Comparison of ENCODE assay signal across 1 cellular context in the genomic region with DNA sequence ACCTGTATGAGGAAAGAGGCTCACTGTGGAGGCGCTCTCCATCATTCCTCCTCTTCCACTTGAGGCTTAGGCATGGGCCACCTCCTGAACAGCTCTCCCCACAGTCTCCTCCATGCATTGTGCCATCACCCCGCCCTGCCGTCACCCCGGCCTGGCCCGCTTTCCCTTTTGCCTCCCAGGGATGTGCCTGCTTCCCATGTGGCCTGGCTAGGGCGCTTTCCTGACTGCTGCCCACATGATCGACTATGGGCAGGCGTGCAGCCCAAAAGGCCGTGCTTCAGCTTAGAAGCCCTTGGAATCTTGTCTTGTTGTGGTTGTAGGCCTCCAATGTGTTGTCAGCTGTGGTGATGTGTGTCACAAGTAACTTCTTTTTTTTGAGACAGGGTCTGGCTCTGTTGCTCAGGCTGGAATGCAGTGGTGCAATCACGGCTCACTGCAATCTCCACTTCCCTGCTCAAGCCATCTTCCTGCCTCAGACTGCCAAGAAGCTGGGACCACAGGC.
TF ChIP-seq lines count a peak whose summit lies in the region.

No MANE protein-coding gene starts in this region.

TF ChIP-seq in K562, 482 proteins besides CTCF, POLR2A, EP300 and RAD21 (continued from another document):
- TF ChIP-seq, protein P1, sequence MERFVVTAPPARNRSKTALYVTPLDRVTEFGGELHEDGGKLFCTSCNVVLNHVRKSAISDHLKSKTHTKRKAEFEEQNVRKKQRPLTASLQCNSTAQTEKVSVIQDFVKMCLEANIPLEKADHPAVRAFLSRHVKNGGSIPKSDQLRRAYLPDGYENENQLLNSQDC (CRISPR knock-in tag; IDR thresholded peaks at IDR 0.05), result no peak
- no peak for TF ChIP-seq ZNF24 (IDR thresholded peaks at IDR 0.05)
- no peak for TF ChIP-seq ZNF766 (CRISPR knock-in tag; conservative IDR thresholded peaks at IDR 0.05)
- no peak for TF ChIP-seq NFIX (CRISPR knock-in tag; IDR thresholded peaks at IDR 0.05; ENCODE audit: low read depth)
- no peak for TF ChIP-seq LEF1 (IDR thresholded peaks at IDR 0.05)
- no peak for TF ChIP-seq MEF2D (tag; conservative IDR thresholded peaks at IDR 0.05; ENCODE audit: low read depth)
- no peak for TF ChIP-seq NFATC3 (IDR thresholded peaks at IDR 0.05)
- TF ChIP-seq MTA1 (IDR thresholded peaks at IDR 0.05; ENCODE audit: borderline replicate concordance), result no peak
- TF ChIP-seq ZNF174 (CRISPR knock-in tag; IDR thresholded peaks at IDR 0.05), result no peak
- no peak for TF ChIP-seq ZNF79 (CRISPR knock-in tag; IDR thresholded peaks at IDR 0.05; ENCODE audit: low read depth)
- no peak for TF ChIP-seq CAMTA2 (CRISPR knock-in tag; conservative IDR thresholded peaks at IDR 0.05)
- TF ChIP-seq, protein P2, sequence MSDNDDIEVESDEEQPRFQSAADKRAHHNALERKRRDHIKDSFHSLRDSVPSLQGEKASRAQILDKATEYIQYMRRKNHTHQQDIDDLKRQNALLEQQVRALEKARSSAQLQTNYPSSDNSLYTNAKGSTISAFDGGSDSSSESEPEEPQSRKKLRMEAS (CRISPR knock-in tag; IDR thresholded peaks at IDR 0.05), result no peak
- no peak for TF ChIP-seq ZFP1 (CRISPR knock-in tag; IDR thresholded peaks at IDR 0.05)
- no peak for TF ChIP-seq ZNF124 (CRISPR knock-in tag; IDR thresholded peaks at IDR 0.05)
- TF ChIP-seq, protein P3, sequence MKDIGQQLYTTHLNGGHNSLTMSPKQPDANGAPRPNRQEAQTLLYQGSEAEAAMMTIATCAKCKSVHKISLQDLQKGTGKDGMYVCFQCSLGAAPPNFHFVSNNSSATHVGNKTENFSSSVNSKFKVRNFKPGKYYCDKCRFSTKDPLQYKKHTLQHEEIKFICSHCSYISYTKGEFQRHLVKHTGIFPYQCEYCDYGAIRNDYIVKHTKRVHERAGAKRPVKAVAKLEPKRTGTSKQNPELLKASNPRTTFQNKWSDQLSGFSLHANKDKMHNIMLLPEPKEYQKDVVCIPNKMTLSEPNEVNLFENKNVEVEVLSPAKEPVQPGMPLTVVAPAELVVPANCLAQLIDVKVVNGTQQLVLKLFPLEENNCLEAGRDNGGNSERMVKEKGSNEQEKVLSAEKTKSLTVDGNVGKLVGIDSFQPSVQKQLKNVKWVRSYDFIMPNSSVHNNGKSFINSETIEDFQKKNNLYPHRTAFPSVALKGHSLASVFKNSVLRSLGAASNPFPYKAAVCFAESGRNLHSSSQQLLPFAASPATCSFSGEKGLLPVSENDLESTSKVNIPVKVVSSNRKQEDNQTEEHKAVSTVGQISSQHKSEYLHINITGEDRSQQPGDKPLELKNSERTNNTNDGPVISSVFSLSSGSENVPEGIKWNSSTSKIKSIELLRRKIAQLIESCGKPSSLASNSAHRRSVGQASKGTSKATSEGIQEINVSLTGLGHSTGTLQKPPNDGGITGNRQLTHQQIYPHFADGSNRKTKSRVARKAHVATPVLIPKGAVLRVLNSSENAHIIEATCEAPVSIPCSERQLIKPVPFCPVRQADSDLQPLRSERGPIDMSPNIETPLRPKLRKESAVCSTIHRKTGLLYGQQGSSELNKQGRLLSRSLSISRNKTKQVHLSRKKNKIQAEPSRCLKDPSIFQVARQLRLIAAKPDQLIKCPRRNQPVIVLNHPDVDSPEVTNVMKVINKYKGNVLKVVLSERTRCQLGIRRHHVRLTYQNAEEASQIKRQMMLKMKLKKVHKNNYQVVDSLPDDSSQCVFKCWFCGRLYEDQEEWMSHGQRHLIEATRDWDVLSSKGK (CRISPR knock-in tag; IDR thresholded peaks at IDR 0.05), result no peak
- no peak for TF ChIP-seq SETDB1 (IDR thresholded peaks at IDR 0.05; ENCODE audit: low read length)
- TF ChIP-seq CBX1 (IDR thresholded peaks at IDR 0.05; ENCODE audit: low read depth), result no peak
- TF ChIP-seq SIX5 (IDR thresholded peaks at IDR 0.05; ENCODE audit: borderline replicate concordance in 1 of 2, insufficient read depth in 1 of 2, low read depth in 1 of 2, low read length in 2 of 2), result no peak
- TF ChIP-seq, protein P4, sequence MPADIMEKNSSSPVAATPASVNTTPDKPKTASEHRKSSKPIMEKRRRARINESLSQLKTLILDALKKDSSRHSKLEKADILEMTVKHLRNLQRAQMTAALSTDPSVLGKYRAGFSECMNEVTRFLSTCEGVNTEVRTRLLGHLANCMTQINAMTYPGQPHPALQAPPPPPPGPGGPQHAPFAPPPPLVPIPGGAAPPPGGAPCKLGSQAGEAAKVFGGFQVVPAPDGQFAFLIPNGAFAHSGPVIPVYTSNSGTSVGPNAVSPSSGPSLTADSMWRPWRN (IDR thresholded peaks at IDR 0.05; ENCODE audit: low read depth), result no peak
- no peak for TF ChIP-seq ZNF184 (CRISPR knock-in tag; IDR thresholded peaks at IDR 0.05)
- TF ChIP-seq, protein P5, sequence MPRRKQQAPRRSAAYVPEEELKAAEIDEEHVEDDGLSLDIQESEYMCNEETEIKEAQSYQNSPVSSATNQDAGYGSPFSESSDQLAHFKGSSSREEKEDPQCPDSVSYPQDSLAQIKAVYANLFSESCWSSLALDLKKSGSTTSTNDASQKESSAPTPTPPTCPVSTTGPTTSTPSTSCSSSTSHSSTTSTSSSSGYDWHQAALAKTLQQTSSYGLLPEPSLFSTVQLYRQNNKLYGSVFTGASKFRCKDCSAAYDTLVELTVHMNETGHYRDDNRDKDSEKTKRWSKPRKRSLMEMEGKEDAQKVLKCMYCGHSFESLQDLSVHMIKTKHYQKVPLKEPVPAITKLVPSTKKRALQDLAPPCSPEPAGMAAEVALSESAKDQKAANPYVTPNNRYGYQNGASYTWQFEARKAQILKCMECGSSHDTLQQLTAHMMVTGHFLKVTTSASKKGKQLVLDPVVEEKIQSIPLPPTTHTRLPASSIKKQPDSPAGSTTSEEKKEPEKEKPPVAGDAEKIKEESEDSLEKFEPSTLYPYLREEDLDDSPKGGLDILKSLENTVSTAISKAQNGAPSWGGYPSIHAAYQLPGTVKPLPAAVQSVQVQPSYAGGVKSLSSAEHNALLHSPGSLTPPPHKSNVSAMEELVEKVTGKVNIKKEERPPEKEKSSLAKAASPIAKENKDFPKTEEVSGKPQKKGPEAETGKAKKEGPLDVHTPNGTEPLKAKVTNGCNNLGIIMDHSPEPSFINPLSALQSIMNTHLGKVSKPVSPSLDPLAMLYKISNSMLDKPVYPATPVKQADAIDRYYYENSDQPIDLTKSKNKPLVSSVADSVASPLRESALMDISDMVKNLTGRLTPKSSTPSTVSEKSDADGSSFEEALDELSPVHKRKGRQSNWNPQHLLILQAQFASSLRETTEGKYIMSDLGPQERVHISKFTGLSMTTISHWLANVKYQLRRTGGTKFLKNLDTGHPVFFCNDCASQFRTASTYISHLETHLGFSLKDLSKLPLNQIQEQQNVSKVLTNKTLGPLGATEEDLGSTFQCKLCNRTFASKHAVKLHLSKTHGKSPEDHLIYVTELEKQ (CRISPR knock-in tag; IDR thresholded peaks at IDR 0.05), result no peak
- TF ChIP-seq SMARCA5 (IDR thresholded peaks at IDR 0.05), result no peak
- TF ChIP-seq, protein P6, sequence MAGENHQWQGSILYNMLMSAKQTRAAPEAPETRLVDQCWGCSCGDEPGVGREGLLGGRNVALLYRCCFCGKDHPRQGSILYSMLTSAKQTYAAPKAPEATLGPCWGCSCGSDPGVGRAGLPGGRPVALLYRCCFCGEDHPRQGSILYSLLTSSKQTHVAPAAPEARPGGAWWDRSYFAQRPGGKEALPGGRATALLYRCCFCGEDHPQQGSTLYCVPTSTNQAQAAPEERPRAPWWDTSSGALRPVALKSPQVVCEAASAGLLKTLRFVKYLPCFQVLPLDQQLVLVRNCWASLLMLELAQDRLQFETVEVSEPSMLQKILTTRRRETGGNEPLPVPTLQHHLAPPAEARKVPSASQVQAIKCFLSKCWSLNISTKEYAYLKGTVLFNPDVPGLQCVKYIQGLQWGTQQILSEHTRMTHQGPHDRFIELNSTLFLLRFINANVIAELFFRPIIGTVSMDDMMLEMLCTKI (IDR thresholded peaks at IDR 0.05; ENCODE audit: partially characterized antibody), result no peak
- no peak for TF ChIP-seq NUFIP1 (IDR thresholded peaks at IDR 0.05; ENCODE audit: partially characterized antibody)
- no peak for TF ChIP-seq ZNF143 (CRISPR knock-in tag; IDR thresholded peaks at IDR 0.05)
- no peak for TF ChIP-seq KDM5B (IDR thresholded peaks at IDR 0.05; ENCODE audit: insufficient replicate concordance, low read depth, low read length)
- TF ChIP-seq IFI16 (CRISPR knock-in tag; IDR thresholded peaks at IDR 0.05), result peak; percentile 6; the same call in 1 of the 2 replicates
